In the genomic region with DNA sequence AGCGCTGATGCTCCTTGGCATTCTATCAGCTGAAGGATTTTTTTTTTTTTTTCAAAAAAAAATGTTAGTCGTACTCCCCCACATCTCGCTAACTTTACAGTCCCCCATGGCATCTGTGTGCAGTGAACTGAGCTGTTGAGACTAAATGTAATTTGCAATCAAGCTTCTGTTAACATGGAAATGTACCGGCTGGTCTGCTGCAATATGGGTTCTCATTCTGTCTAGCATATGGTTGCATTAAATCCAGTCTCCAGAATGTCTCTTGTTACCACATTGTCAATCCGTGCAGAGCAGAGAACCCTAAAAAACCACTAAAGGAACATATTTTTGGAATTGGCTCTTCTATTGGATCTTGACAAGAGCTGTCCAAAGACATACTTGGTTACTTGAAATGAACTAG, we compare ENCODE assay signal across 22 cellular contexts. TPM values are rescaled to one million over a fixed set of nuclear protein-coding genes. Genes with fewer than 3 reads are reported as not detected.
A peak's percentile ranks its signal among the peaks of the same experiment; 100 is the strongest.
DNase-seq lines count a peak whose midpoint lies in the region; ATAC-seq, FAIRE-seq and TF ChIP-seq lines count a peak whose summit lies in the region.
"Had no signal": no experiment of that assay in that cellular context is flagged by ENCODE, and none has a peak within 500 bp of the region (broad histone marks: within the 10 kb centered on the region; RNA-seq: fewer than 3 reads in every experiment).

No MANE protein-coding gene starts in this region.

- no peak overlapping the region for H3K27ac Mint-ChIP-seq in natural killer cell treated with Interleukin-12 subunit alpha and Interleukin-12 subunit beta and Interleukin-15 and Interleukin-18, amount 100 ng/mL, for 72 hours
- H3K27ac Mint-ChIP-seq: CD4-positive, CD25-positive, alpha-beta regulatory T cell had no signal

- no peak overlapping the region for H3K4me3 ChIP-seq in upper lobe of right lung
- H3K4me3 ChIP-seq: A549 had no signal

- H3K36me3 ChIP-seq in upper lobe of right lung: peaks cover 4% of the 10 kb centered on the region

- H3K27me3 ChIP-seq in upper lobe of right lung: no peaks in the 10 kb centered on the region

- H3K36me3 Mint-ChIP-seq in natural killer cell treated with Interleukin-12 subunit alpha and Interleukin-12 subunit beta and Interleukin-15 and Interleukin-18, amount 100 ng/mL, for 72 hours: no peaks in the 10 kb centered on the region
- H3K36me3 Mint-ChIP-seq: CD4-positive, CD25-positive, alpha-beta regulatory T cell had no signal

- H3K9me3 Mint-ChIP-seq in natural killer cell treated with Interleukin-12 subunit alpha and Interleukin-12 subunit beta and Interleukin-15 and Interleukin-18, amount 100 ng/mL, for 72 hours: no peaks in the 10 kb centered on the region
- H3K9me3 Mint-ChIP-seq: CD4-positive, CD25-positive, alpha-beta regulatory T cell had no signal

- no peaks in the 10 kb centered on the region for H3K9me3 ChIP-seq in upper lobe of right lung
- H3K9me3 ChIP-seq: A549, SK-N-SH had no signal

- no peak for FAIRE-seq in GM12892 (lab: Jason Lieb, UNC)
- FAIRE-seq: A549, G401.6, GM19239, H1 had no signal

- no peak for TF ChIP-seq CTCF in upper lobe of right lung (IDR thresholded peaks at IDR 0.05)

- H3K4me1 Mint-ChIP-seq in natural killer cell treated with Interleukin-12 subunit alpha and Interleukin-12 subunit beta and Interleukin-15 and Interleukin-18, amount 100 ng/mL, for 72 hours (ENCODE audit: low read depth in 2 of 2): peaks cover 33 to 34% of the 10 kb centered on the region in 2 donors

- H3K27me3 Mint-ChIP-seq in natural killer cell treated with Interleukin-12 subunit alpha and Interleukin-12 subunit beta and Interleukin-15 and Interleukin-18, amount 100 ng/mL, for 72 hours: peaks cover 0 to 13% of the 10 kb centered on the region in 2 donors
- H3K27me3 Mint-ChIP-seq: CD4-positive, CD25-positive, alpha-beta regulatory T cell had no signal

- peak overlapping the region; percentile 30 for H3K27ac ChIP-seq in upper lobe of right lung
- H3K27ac ChIP-seq: A549, RWPE1 had no signal

- no peak overlapping the region for H3K4me3 Mint-ChIP-seq in natural killer cell treated with Interleukin-12 subunit alpha and Interleukin-12 subunit beta and Interleukin-15 and Interleukin-18, amount 100 ng/mL, for 72 hours
- H3K4me3 Mint-ChIP-seq: CD4-positive, CD25-positive, alpha-beta regulatory T cell had no signal

- TF ChIP-seq POLR2A in GM12892 (IDR thresholded peaks at IDR 0.05; ENCODE audit: low read depth, low read length): no peak

- ATAC-seq in upper lobe of right lung: no peak
- no peak for ATAC-seq in natural killer cell treated with Interleukin-12 subunit alpha and Interleukin-12 subunit beta and Interleukin-15 and Interleukin-18, amount 100 ng/mL, for 72 hours
- ATAC-seq: A549, HCT116 had no signal

- peak; percentile 88 for DNase-seq in DMS 273 (lab: John Stamatoyannopoulos, UW; ENCODE audit: unreplicated experiment)
- peak; percentile 98 for DNase-seq in NCI-H2171 treated with DMSO at 0.1 percent for 48 hours (lab: John Stamatoyannopoulos, UW)
- peak; percentile 42 for DNase-seq in left kidney (ENCODE audit: low read depth, low spot score)
- DNase-seq in upper lobe of right lung: no peak
- no peak for DNase-seq in GM12892 (ENCODE audit: insufficient read length)
- no peak for DNase-seq in natural killer cell treated with Interleukin-12 subunit alpha and Interleukin-12 subunit beta and Interleukin-15 and Interleukin-18, amount 100 ng/mL, for 72 hours (ENCODE audit: low spot score)
- DNase-seq in NAMALWA (ENCODE audit: low spot score): no peak
- DNase-seq: CD4-positive, CD25-positive, alpha-beta regulatory T cell; Karpas-422; NCI-H187 treated with DMSO at 0.1 percent for 48 hours; NCI-H2107; NCI-H226; NCI-H774; NK-92 treated with Interleukin-12 subunit alpha and Interleukin-12 subunit beta, amount 100 ng/mL, for 24 hours; SHP77 treated with DMSO at 0.1 percent for 48 hours; SK-N-SH had no signal

- intact Hi-C loops in upper lobe of right lung (cut with DNase I): loop anchor here (10.0 kb wide), 1 partner anchor 185 kb away; no protein-coding TSS in a partner anchor

- peaks cover 9% of the 10 kb centered on the region for H3K4me1 ChIP-seq in upper lobe of right lung
- H3K4me1 ChIP-seq: A549 had no signal

RNA-seq across cellular contexts. Expression of a gene that starts 32.1 kb away (rescaled TPM):
- total RNA-seq in upper lobe of right lung: 22.3 TPM
- 27.1 TPM for polyA plus RNA-seq in GM12892 (2012; ENCODE audit: missing spikeins)
- total RNA-seq in natural killer cell treated with Interleukin-12 subunit alpha and Interleukin-12 subunit beta and Interleukin-15 and Interleukin-18, amount 100 ng/mL, for 72 hours: 1 to 10 TPM; 1.5 to 5.0 TPM

Comparison
In these comparisons a context has a peak if more than half of its experiments do, and no peak if none do; other contexts are left out.
1. DNase-seq: peak in DMS 273 (single experiment), NCI-H2171 treated with DMSO at 0.1 percent for 48 hours (single experiment) and left kidney (single experiment); none in upper lobe of right lung (single experiment), GM12892 (single experiment), natural killer cell treated with Interleukin-12 subunit alpha and Interleukin-12 subunit beta and Interleukin-15 and Interleukin-18, amount 100 ng/mL, for 72 hours (single experiment) and NAMALWA (single experiment).